10 cellular contexts compared by ENCODE assay signal in the genomic region with DNA sequence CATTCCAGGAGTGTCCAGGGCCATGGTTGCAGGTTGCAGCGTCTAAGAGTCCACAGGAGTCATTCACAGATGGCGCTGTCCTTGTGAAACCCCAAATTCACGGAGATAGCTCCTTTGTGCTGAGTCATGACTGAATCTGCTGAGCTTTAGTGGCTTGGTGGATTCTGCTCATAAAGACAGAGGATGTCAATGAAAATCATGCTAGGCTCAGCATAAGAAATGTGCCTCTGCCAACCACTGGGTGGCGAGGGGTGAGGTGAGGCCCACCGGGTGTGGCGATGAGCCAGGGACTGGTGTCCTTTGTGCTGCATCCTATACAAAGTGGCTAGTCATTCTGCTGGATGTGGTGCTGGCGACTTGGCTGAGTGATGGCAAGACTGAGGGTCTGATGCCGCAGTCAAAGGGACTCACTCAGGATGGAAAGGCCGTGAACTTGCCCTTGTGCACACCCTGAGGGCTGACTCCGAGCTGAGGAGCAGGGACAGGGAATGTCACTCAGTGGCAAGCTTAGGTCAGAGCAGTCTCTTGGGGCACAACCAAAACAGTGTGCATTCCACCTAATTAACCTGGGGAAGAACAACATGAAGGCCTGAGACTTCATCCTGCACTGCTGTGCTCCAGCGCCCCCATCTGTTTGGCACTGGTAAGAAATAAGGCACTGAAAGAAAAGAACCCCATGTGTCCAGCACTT.
DNase-seq lines count a peak whose midpoint lies in the region; ATAC-seq and TF ChIP-seq lines count a peak whose summit lies in the region.
"Had no signal": no experiment of that assay in that cellular context is flagged by ENCODE, and none has a peak within 500 bp of the region (broad histone marks: within the 10 kb centered on the region; RNA-seq: fewer than 3 reads in every experiment).

No MANE protein-coding gene starts in this region.

- H3K27me3 ChIP-seq in Karpas-422 (ENCODE audit: low read length): no peaks in the 10 kb centered on the region
- H3K27me3 ChIP-seq: BLaER1 treated with 17β-estradiol and CSF1 and Interleukin-3, amounts not matched to agents 10 nM and 100 nM had no signal

- no peak overlapping the region for H3K27ac ChIP-seq in Karpas-422 (ENCODE audit: low read length)
- H3K27ac ChIP-seq: skin epidermis had no signal

- no peak overlapping the region for H3K4me3 ChIP-seq in Karpas-422 (ENCODE audit: low read length)
- H3K4me3 ChIP-seq: BLaER1 treated with 17β-estradiol and CSF1 and Interleukin-3, amounts not matched to agents 10 nM and 100 nM; skin epidermis had no signal

- POLR2A ChIA-PET in WTC11 (lab: Charles Lee): interaction anchor here (1.1 kb wide), 1 partner anchor 167 kb away, joined by 3 read pairs; no protein-coding TSS in a partner anchor

- peak; percentile 59; the same call in 1 of the 2 replicates for TF ChIP-seq CTCF in WTC11 (IDR thresholded peaks at IDR 0.05)

- no peaks in the 10 kb centered on the region for H3K9me2 ChIP-seq in Karpas-422 (replicated peaks; ENCODE audit: insufficient read depth, low read length)

- DNase-seq in NCI-H82 (lab: John Stamatoyannopoulos, UW): peak; percentile 51
- no peak for DNase-seq in NCI-H82 treated with DMSO at 0.1 percent for 48 hours (lab: John Stamatoyannopoulos, UW; ENCODE audit: unreplicated experiment)
- DNase-seq in Karpas-422: peak; percentile 75
- DNase-seq in WTC11 (ENCODE audit: low spot score): peak; percentile 78
- peak; percentile 79 for DNase-seq in islet precursor cell
- no peak for DNase-seq in hippocampal formation (lab: John Stamatoyannopoulos, UW)
- DNase-seq in OCI-M2 (lab: John Stamatoyannopoulos, UW; ENCODE audit: unreplicated experiment): no peak

- CTCF ChIA-PET in WTC11 (lab: Charles Lee): interaction anchor here (0.6 to 2.2 kb wide), 30 partner anchors 8 to 298 kb away, joined by 3 to 25 read pairs (median 4); no protein-coding TSS in a partner anchor

- H3K9ac ChIP-seq in Karpas-422 (ENCODE audit: low read length): no peak overlapping the region
- H3K9ac ChIP-seq: BLaER1 treated with 17β-estradiol and CSF1 and Interleukin-3, amounts not matched to agents 10 nM and 100 nM had no signal

- peak; percentile 85 for ATAC-seq in WTC11
- no peak for ATAC-seq in HG02763 (IDR thresholded peaks at IDR 0.05; ENCODE audit: unreplicated experiment)

- no peak overlapping the region for H2AFZ ChIP-seq in Karpas-422 (ENCODE audit: low read length)

- peak overlapping the region; percentile 53 for H3K27ac Mint-ChIP-seq in WTC11

- no peak overlapping the region for H3K4me3 Mint-ChIP-seq in WTC11

- 0 out of 2 replicates have a peak, but pooled peaks cover 4% of the 10 kb centered on the region for H3K36me3 ChIP-seq in Karpas-422 (ENCODE audit: insufficient read depth, low read length)

- no peaks in the 10 kb centered on the region for H3K27me3 Mint-ChIP-seq in WTC11 (ENCODE audit: low read depth)

- no peaks in the 10 kb centered on the region; the same call in 1 of the 2 replicates for H4K20me1 ChIP-seq in Karpas-422 (ENCODE audit: insufficient read depth, low read depth, low read length)

- peaks cover 14% of the 10 kb centered on the region for H3K9me3 Mint-ChIP-seq in WTC11

- H3K79me2 ChIP-seq in Karpas-422 (ENCODE audit: low read length): peaks cover 83% of the 10 kb centered on the region

- peaks cover 17% of the 10 kb centered on the region for H3K36me3 Mint-ChIP-seq in WTC11

- peaks cover 51% of the 10 kb centered on the region for H3K4me1 ChIP-seq in Karpas-422 (ENCODE audit: low read length)

- H3K4me2 ChIP-seq in Karpas-422 (ENCODE audit: low read depth, low read length, poor library complexity, severe bottlenecking): no peak overlapping the region
- H3K4me2 ChIP-seq: BLaER1 treated with 17β-estradiol and CSF1 and Interleukin-3, amounts not matched to agents 10 nM and 100 nM had no signal

- H3K9me3 ChIP-seq in Karpas-422 (ENCODE audit: low read length): no peaks in the 10 kb centered on the region

- peaks cover 33% of the 10 kb centered on the region for H3K4me1 Mint-ChIP-seq in WTC11

TF ChIP-seq in WTC11, 78 proteins besides CTCF, POLR2A, EP300 and RAD21:
- TF ChIP-seq HMGA2 (CRISPR knock-in tag; IDR thresholded peaks at IDR 0.05): no peak
- TF ChIP-seq, protein P1, sequence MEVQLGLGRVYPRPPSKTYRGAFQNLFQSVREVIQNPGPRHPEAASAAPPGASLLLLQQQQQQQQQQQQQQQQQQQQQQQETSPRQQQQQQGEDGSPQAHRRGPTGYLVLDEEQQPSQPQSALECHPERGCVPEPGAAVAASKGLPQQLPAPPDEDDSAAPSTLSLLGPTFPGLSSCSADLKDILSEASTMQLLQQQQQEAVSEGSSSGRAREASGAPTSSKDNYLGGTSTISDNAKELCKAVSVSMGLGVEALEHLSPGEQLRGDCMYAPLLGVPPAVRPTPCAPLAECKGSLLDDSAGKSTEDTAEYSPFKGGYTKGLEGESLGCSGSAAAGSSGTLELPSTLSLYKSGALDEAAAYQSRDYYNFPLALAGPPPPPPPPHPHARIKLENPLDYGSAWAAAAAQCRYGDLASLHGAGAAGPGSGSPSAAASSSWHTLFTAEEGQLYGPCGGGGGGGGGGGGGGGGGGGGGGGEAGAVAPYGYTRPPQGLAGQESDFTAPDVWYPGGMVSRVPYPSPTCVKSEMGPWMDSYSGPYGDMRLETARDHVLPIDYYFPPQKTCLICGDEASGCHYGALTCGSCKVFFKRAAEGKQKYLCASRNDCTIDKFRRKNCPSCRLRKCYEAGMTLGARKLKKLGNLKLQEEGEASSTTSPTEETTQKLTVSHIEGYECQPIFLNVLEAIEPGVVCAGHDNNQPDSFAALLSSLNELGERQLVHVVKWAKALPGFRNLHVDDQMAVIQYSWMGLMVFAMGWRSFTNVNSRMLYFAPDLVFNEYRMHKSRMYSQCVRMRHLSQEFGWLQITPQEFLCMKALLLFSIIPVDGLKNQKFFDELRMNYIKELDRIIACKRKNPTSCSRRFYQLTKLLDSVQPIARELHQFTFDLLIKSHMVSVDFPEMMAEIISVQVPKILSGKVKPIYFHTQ (CRISPR knock-in tag; IDR thresholded peaks at IDR 0.05): no peak
- TF ChIP-seq, protein P2, sequence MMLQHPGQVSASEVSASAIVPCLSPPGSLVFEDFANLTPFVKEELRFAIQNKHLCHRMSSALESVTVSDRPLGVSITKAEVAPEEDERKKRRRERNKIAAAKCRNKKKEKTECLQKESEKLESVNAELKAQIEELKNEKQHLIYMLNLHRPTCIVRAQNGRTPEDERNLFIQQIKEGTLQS (CRISPR knock-in tag; conservative IDR thresholded peaks at IDR 0.05): no peak

Comparison
In these comparisons a context has a peak if more than half of its experiments do, and no peak if none do; other contexts are left out.
1. DNase-seq: peak in NCI-H82 (single experiment), Karpas-422 (single experiment), WTC11 (single experiment) and islet precursor cell (single experiment); none in NCI-H82 treated with DMSO at 0.1 percent for 48 hours (single experiment), hippocampal formation (0 of 2) and OCI-M2 (single experiment).